1 cellular context compared by ENCODE assay signal in genomic region chr12:64186789-64187188, GRCh38.
TF ChIP-seq lines count a peak whose summit lies in the region.

No MANE protein-coding gene starts in this region.

TF ChIP-seq in HepG2, 621 proteins besides CTCF, POLR2A, EP300 and RAD21 (continued from another document):
- TF ChIP-seq ZNF816 (CRISPR knock-in tag; IDR thresholded peaks at IDR 0.05; ENCODE audit: borderline replicate concordance) = no peak
- no peak for TF ChIP-seq ZIK1 (CRISPR knock-in tag; IDR thresholded peaks at IDR 0.05; ENCODE audit: borderline replicate concordance, low read depth)
- TF ChIP-seq MXI1 (IDR thresholded peaks at IDR 0.05; ENCODE audit: borderline replicate concordance, low read depth, low read length) = no peak
- no peak for TF ChIP-seq POLR2AphosphoS2 (IDR thresholded peaks at IDR 0.05; ENCODE audit: low read depth, low read length)
- TF ChIP-seq CREB1 (IDR thresholded peaks at IDR 0.05) = no peak
- no peak for TF ChIP-seq CREB1 (CRISPR knock-in tag; IDR thresholded peaks at IDR 0.05)
- TF ChIP-seq HMGXB4 (CRISPR knock-in tag; IDR thresholded peaks at IDR 0.05; ENCODE audit: borderline replicate concordance in 1 of 2, low read depth in 1 of 2) = no peak
- no peak for TF ChIP-seq CCAR2 (optimal IDR thresholded peaks at IDR 0.05; ENCODE audit: low read depth, low read length)
- no peak for TF ChIP-seq KDM5A (IDR thresholded peaks at IDR 0.05; ENCODE audit: borderline replicate concordance, low read length)
